Comparison of ENCODE assay signal across 8 cellular contexts in genomic region chr14:45252356-45253069, GRCh38. TPM values are rescaled to one million over a fixed set of nuclear protein-coding genes. Genes with fewer than 3 reads are reported as not detected.
DNase-seq lines count a peak whose midpoint lies in the region; ATAC-seq and TF ChIP-seq lines count a peak whose summit lies in the region.

No MANE protein-coding gene starts in this region.

- no peak for TF ChIP-seq POLR2A in gastroesophageal sphincter (IDR thresholded peaks at IDR 0.05)

- no peak for TF ChIP-seq EP300 in gastroesophageal sphincter (IDR thresholded peaks at IDR 0.05)

- no peaks in the 10 kb centered on the region for H3K9me3 ChIP-seq in HUES64 (ENCODE audit: insufficient read depth, low read depth, low read length)
- no peaks in the 10 kb centered on the region for H3K9me3 ChIP-seq in gastroesophageal sphincter
- no peaks in the 10 kb centered on the region for H3K9me3 ChIP-seq in skeletal muscle tissue (ENCODE audit: control insufficient read depth in 3 of 3, low read length in 3 of 3)

- ATAC-seq in gastroesophageal sphincter (no peak), HG03457 (IDR thresholded peaks at IDR 0.05; ENCODE audit: unreplicated experiment) (no peak)

- H3K9ac ChIP-seq in HUES64 (ENCODE audit: low read depth, low read length) (peak overlapping the region; percentile 96), skeletal muscle tissue (ENCODE audit: low read depth in 1 of 3, low read length in 3 of 3) (peak overlapping the region; percentile 41 to 89 (median 89))

- H3K36me3 ChIP-seq in HUES64 (ENCODE audit: insufficient read depth, low read length) (no peaks in the 10 kb centered on the region), gastroesophageal sphincter (no peaks in the 10 kb centered on the region), skeletal muscle tissue (ENCODE audit: control insufficient read depth in 3 of 3, insufficient read depth in 3 of 3, low read length in 3 of 3) (no peaks in the 10 kb centered on the region)

- H3K4me1 ChIP-seq in HUES64 (ENCODE audit: insufficient read depth, low read length) (no peaks in the 10 kb centered on the region), gastroesophageal sphincter (peaks cover 0 to 42% (median 0%) of the 10 kb centered on the region in 3 donors), skeletal muscle tissue (ENCODE audit: control insufficient read depth in 3 of 3, insufficient read depth in 3 of 3, low read length in 3 of 3) (peaks cover 3 to 10% (median 7%) of the 10 kb centered on the region in 3 donors)

- H3K4me3 ChIP-seq in HUES64 (ENCODE audit: low read length) = peak overlapping the region; percentile 97
- H3K4me3 ChIP-seq in gastroesophageal sphincter = peak overlapping the region; percentile 51 to 65
- peak overlapping the region; percentile 64 to 95 (median 93) for H3K4me3 ChIP-seq in skeletal muscle tissue (ENCODE audit: low read length in 3 of 3)

- WGBS in HUES64 = under 1% methylated on average over 26 of the region's 26 CpGs
- WGBS in gastroesophageal sphincter (ENCODE audit: low coverage in 1 of 2), 2 donors = 1 to 2% methylated on average over 17 to 26 of the region's 26 CpGs

- peak; percentile 22 to 35 for DNase-seq in activated CD4-positive, alpha-beta T cell treated with anti-CD3 and anti-CD28 coated beads, Interleukin-2, amount 50 U/mL, for 48 hours
- DNase-seq in inferior parietal cortex (ENCODE audit: extremely low spot score) (no peak), epidermal melanocyte (ENCODE audit: insufficient read length, low spot score) (no peak)

- H3K27me3 ChIP-seq in HUES64 (ENCODE audit: insufficient read depth, low read length) (no peaks in the 10 kb centered on the region), gastroesophageal sphincter (no peaks in the 10 kb centered on the region), skeletal muscle tissue (ENCODE audit: control insufficient read depth in 3 of 3, insufficient read depth in 3 of 3, low read length in 3 of 3) (no peaks in the 10 kb centered on the region)

- TF ChIP-seq CTCF in C4-2B (conservative IDR thresholded peaks at IDR 0.05) (no peak), gastroesophageal sphincter (IDR thresholded peaks at IDR 0.05) (no peak)

- H3K27ac ChIP-seq in C4-2B = peak overlapping the region; percentile 98
- H3K27ac ChIP-seq in HUES64 (ENCODE audit: low read depth, low read length) = peak overlapping the region; percentile 77
- H3K27ac ChIP-seq in gastroesophageal sphincter = peak overlapping the region; percentile 70 to 92 (median 91)
- peak overlapping the region; percentile 73 for H3K27ac ChIP-seq in skeletal muscle tissue (ENCODE audit: low read depth, low read length)

RNA-seq across cellular contexts. Expression of gene MIS18BP1, which starts 0.5 kb away (rescaled TPM):
- polyA plus RNA-seq in HUES64 (2013, experiment 1 of 2) = 44.9 TPM
- polyA plus RNA-seq in HUES64 (2013, experiment 2 of 2) = 53.9 TPM
- 10 to 100 TPM; 15.3 to 32.2 (median 17.5) TPM for total RNA-seq in gastroesophageal sphincter
- total RNA-seq in skeletal muscle tissue = 14.6 TPM

Comparison
In these comparisons a context has a peak if more than half of its experiments do, and no peak if none do; other contexts are left out.
1. DNase-seq: peak in activated CD4-positive, alpha-beta T cell treated with anti-CD3 and anti-CD28 coated beads, Interleukin-2, amount 50 U/mL, for 48 hours (2 of 2); none in inferior parietal cortex (single experiment) and epidermal melanocyte (single experiment).
2. Peak in every context shown above with its lines, with median percentiles within 50 percentile points of each other: H3K27ac ChIP-seq and H3K4me3 ChIP-seq.